Comparison of ENCODE assay signal across 1 cellular context in the genomic region with DNA sequence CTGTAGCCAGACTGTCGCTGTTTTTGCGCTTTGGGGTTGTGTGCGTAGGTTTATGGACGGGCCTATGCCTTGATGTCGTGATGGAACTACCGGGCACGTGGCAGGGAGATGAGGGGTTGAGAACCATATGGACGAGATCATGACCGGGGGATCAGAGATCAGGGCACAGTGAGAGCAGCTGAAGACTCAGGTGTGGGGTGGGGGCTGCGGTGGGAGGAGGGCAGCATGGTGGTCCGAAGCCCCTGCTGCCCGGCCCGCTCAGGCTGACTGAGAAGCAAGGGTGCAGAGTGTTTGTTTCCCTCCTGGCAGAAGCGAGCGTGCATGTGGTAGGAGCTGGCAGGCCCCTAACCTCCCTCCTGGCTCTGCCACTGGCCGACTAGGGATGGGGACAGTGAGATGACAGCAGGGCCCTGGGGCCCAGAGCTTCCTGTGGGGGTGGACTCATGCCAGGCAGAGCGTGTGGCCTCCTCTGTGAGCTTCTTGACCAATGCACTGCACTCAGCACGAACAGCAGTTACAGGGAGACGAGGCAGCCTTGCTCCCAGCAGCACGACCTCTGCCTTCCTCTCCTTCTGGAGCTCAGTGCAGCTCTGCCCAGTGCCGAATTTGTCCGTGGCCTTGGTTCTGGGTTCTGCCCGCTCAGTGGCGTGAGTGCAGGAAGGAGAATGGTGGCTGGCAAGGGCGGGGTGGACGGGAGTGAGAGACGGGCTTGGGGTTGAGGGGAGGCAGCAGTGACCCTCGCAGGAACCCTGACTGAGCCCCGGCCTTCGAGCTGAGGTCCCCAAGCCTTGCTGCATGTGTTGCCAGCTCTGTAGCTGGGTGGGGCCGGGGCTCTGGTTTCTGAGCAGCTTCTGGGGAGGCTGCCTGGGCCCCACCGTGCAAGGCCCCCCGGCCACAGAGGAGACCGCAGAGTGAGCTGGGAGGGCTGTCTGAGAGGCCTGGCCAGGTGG.
A peak's percentile ranks its signal among the peaks of the same experiment; 100 is the strongest.
TF ChIP-seq lines count a peak whose summit lies in the region.

No MANE protein-coding gene starts in this region.

TF ChIP-seq in HepG2, 621 proteins besides CTCF, POLR2A, EP300 and RAD21:
- TF ChIP-seq, protein P1, sequence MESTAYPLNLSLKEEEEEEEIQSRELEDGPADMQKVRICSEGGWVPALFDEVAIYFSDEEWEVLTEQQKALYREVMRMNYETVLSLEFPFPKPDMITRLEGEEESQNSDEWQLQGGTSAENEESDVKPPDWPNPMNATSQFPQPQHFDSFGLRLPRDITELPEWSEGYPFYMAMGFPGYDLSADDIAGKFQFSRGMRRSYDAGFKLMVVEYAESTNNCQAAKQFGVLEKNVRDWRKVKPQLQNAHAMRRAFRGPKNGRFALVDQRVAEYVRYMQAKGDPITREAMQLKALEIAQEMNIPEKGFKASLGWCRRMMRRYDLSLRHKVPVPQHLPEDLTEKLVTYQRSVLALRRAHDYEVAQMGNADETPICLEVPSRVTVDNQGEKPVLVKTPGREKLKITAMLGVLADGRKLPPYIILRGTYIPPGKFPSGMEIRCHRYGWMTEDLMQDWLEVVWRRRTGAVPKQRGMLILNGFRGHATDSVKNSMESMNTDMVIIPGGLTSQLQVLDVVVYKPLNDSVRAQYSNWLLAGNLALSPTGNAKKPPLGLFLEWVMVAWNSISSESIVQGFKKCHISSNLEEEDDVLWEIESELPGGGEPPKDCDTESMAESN (CRISPR knock-in tag; conservative IDR thresholded peaks at IDR 0.05), result no peak
- TF ChIP-seq SP4 (CRISPR knock-in tag; IDR thresholded peaks at IDR 0.05) (no peak), ZNF687 (CRISPR knock-in tag; IDR thresholded peaks at IDR 0.05) (peak; percentile 23; the same call in 1 of the 2 replicates), IRF2 (CRISPR knock-in tag; IDR thresholded peaks at IDR 0.05) (no peak), ZNF720 (CRISPR knock-in tag; IDR thresholded peaks at IDR 0.05) (no peak), STAG1 (CRISPR knock-in tag; IDR thresholded peaks at IDR 0.05) (no peak)
- TF ChIP-seq, protein P2, sequence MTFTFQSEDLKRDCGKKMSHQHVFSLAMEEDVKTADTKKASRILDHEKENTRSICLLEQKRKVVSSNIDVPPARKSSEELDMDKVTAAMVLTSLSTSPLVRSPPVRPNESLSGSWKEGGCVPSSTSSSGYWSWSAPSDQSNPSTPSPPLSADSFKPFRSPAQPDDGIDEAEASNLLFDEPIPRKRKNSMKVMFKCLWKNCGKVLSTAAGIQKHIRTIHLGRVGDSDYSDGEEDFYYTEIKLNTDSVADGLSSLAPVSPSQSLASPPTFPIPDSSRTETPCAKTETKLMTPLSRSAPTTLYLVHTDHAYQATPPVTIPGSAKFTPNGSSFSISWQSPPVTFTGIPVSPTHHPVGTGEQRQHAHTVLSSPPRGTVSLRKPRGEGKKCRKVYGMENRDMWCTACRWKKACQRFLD (CRISPR knock-in tag; IDR thresholded peaks at IDR 0.05; ENCODE audit: borderline replicate concordance), result no peak
